ENCODE assay signal across 2 cellular contexts in the genomic region with DNA sequence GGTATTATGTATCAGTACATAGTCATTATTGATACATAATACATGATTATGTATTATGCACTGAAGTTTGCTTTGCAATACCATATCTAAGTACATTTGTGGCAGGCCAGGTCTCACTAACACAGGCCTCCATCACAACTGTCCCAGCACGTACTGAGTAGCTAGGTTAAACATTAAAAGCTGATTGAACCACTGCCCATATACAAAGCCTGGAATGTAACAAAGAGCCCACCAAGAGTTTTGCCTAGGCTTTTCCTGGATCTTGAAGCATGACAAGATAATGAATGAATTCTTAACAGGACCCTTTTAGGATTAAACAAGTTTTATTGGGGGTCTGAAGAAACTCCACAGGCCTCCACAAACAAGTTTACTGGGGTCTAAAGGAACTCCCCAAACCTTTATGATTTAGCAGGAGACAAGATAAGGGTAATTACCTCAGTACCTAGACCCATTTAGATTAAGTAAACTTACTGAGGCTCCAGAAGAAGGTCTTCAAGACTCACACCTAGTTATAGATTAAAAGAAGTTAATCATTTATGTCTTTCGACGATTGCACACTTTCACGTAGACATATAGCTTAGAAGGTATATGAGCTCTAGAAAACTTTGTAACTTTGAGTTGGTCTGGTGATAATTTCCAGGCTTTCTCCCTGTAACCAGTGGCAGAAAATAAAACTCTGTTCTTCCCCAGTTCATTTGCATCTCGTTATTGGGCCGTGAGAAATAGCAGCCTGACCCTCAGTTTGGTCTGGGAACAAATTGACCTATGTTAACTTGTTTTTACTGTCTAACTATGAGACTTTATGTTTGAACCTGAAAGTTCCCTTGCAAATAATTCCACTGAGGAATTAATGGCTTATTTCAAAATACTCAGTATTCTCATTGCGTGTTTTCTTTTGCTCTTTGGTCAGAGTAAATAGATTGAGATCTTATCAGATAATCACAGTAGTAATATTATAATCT.
TF ChIP-seq lines count a peak whose summit lies in the region.

No MANE protein-coding gene starts in this region.

TF ChIP-seq in GM12891, 5 proteins besides CTCF, POLR2A, EP300 and RAD21 (continued from another document):
- TF ChIP-seq POU2F2 (IDR thresholded peaks at IDR 0.05; ENCODE audit: low read depth, low read length), result no peak
- TF ChIP-seq SPI1 (IDR thresholded peaks at IDR 0.05; ENCODE audit: low read depth, low read length), result no peak
- TF ChIP-seq TAF1 (IDR thresholded peaks at IDR 0.05; ENCODE audit: low read depth, low read length), result no peak
- TF ChIP-seq POLR2AphosphoS5 (IDR thresholded peaks at IDR 0.05; ENCODE audit: low read depth, low read length), result no peak

TF ChIP-seq in HEK293T, 16 proteins besides CTCF, POLR2A, EP300 and RAD21 (continued from another document):
- no peak for TF ChIP-seq ZNF384 (IDR thresholded peaks at IDR 0.05)
- TF ChIP-seq L3MBTL2 (conservative IDR thresholded peaks at IDR 0.05), result no peak
- TF ChIP-seq FOXM1 (IDR thresholded peaks at IDR 0.05; ENCODE audit: borderline replicate concordance), result no peak
